Comparison of ENCODE assay signal across 17 cellular contexts in the genomic region with DNA sequence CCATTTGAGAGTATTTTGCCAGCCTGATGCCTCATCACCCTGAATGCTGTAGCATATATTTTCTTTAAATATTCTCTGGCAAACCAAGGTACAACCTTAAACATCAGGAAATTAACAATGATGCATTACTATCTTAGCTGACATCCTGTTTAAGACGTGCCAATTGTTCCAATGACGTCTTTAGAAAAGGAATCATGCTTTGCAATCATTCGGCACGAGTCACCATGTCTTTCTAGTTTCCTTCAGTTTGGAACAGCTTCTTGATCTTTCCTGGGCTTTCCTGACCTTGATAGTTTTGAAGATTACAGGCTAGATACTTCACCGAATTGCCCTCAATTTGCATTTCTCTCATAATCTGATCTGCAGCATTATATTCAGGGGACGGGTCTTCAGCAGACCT.
DNase-seq lines count a peak whose midpoint lies in the region; ATAC-seq and TF ChIP-seq lines count a peak whose summit lies in the region.
"Had no signal": no experiment of that assay in that cellular context is flagged by ENCODE, and none has a peak within 500 bp of the region (broad histone marks: within the 10 kb centered on the region; RNA-seq: fewer than 3 reads in every experiment).

No MANE protein-coding gene starts in this region.

- peaks cover 4% of the 10 kb centered on the region for H3K27me3 ChIP-seq in lower lobe of right lung (ENCODE audit: low read depth)
- H3K27me3 ChIP-seq: testis had no signal

- ATAC-seq in GM19455 (IDR thresholded peaks at IDR 0.05; ENCODE audit: unreplicated experiment) (no peak), lower lobe of right lung (no peak), GM21717 (IDR thresholded peaks at IDR 0.05; ENCODE audit: unreplicated experiment) (no peak)

- H3K27ac ChIP-seq in lower lobe of right lung: no peak overlapping the region
- H3K27ac ChIP-seq: testis had no signal

- TF ChIP-seq CTCF in AG09309 (IDR thresholded peaks at IDR 0.05; ENCODE audit: control insufficient read depth, insufficient read depth, low read depth, low read length, missing control alignments): no peak
- TF ChIP-seq CTCF in cardiac fibroblast (IDR thresholded peaks at IDR 0.05; ENCODE audit: low read depth, low read length): no peak
- TF ChIP-seq CTCF in lower lobe of right lung (IDR thresholded peaks at IDR 0.05): no peak

- no peak overlapping the region for H3K4me3 ChIP-seq in AG09309 (ENCODE audit: control insufficient read depth, low read depth, low read length)
- no peak overlapping the region for H3K4me3 ChIP-seq in cardiac fibroblast (replicated peaks in 1 of 2; ENCODE audit: low read depth in 2 of 2, low read length in 2 of 2)
- no peak overlapping the region for H3K4me3 ChIP-seq in lower lobe of right lung
- H3K4me3 ChIP-seq: testis had no signal

- H3K4me1 ChIP-seq in lower lobe of right lung: no peaks in the 10 kb centered on the region
- H3K4me1 ChIP-seq: testis had no signal

- intact Hi-C loops in lower lobe of right lung (cut with DNase I): no loop called here

- peak; percentile 16 for DNase-seq in AG09309 (ENCODE audit: low read depth)
- peak; percentile 35 for DNase-seq in HS-27A (ENCODE audit: low read depth)
- DNase-seq in cardiac fibroblast (ENCODE audit: low read depth in 2 of 2): peak; percentile 57 to 59
- DNase-seq in kidney tubule cell (ENCODE audit: low spot score): peak; percentile 78
- DNase-seq in cerebellum (ENCODE audit: low spot score): no peak
- no peak for DNase-seq in lower lobe of right lung
- DNase-seq: activated CD4-positive, alpha-beta T cell treated with anti-CD3 and anti-CD28 coated beads for 48 hours; DMS79; erythroblast; H9; nephron progenitor cell; SHP77 treated with DMSO at 0.1 percent for 48 hours; stimulated activated CD4-positive, alpha-beta T cell treated with anti-CD3 and anti-CD28 coated beads, Interleukin-1b, Interleukin-23, amount 100 ng/mL, for 48 hours; T-helper 9 cell; testis had no signal

- no peaks in the 10 kb centered on the region for H3K36me3 ChIP-seq in lower lobe of right lung

- H3K9me3 ChIP-seq in lower lobe of right lung: peaks cover 14% of the 10 kb centered on the region
- H3K9me3 ChIP-seq: testis had no signal

Comparison
In these comparisons a context has a peak if more than half of its experiments do, and no peak if none do; other contexts are left out.
1. DNase-seq: peak in AG09309 (single experiment), HS-27A (single experiment), cardiac fibroblast (2 of 2) and kidney tubule cell (single experiment); none in cerebellum (single experiment) and lower lobe of right lung (single experiment).